Comparison of ENCODE assay signal across 21 cellular contexts in the genomic region with DNA sequence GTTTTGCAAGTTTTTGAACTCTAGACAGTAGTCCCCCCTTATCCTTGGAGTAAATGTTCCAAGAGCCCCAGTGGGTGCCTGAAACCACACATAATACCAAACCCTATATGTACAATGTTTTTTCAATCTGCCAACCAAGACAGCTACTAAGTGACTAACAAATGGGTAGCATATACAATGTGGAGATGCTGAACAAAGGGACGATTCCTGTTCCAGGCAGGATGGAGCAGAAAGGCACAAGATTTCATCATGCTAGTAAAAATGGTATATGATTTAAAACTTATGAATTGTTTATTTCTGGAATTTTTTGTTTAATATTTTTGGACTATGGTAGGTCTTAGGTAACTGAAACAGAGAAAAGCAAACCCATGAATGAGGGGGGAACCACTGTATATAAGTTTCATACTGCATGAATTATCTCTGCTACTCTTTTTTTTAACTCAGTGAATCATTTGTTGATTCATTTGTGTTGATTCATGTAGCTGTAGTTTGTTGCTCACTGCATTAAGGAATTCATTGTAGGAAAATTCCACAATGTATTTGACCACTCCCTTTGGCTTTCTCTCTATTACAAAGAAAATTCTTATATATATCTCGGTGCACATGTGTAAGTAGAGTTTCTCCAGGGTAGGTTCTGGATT. TPM values are rescaled to one million over a fixed set of nuclear protein-coding genes. Genes with fewer than 3 reads are reported as not detected.
DNase-seq lines count a peak whose midpoint lies in the region; TF ChIP-seq lines count a peak whose summit lies in the region.
"Had no signal": no experiment of that assay in that cellular context is flagged by ENCODE, and none has a peak within 500 bp of the region (broad histone marks: within the 10 kb centered on the region; RNA-seq: fewer than 3 reads in every experiment).

No MANE protein-coding gene starts in this region.

- no peak overlapping the region for H3K4me3 ChIP-seq in foreskin fibroblast (ENCODE audit: low read depth in 1 of 2, low read length in 2 of 2)
- H3K4me3 ChIP-seq: GM12878, psoas muscle had no signal

- peak; percentile 80 for DNase-seq in AG08395 (ENCODE audit: low spot score)
- DNase-seq in HT1080 (ENCODE audit: low read depth) = peak; percentile 45
- peak; percentile 40 for DNase-seq in amniotic stem cell (lab: John Stamatoyannopoulos, UW)
- peak; percentile 48 to 72 for DNase-seq in foreskin fibroblast
- no peak for DNase-seq in effector CD8-positive, alpha-beta T cell (lab: John Stamatoyannopoulos, UW)
- no peak for DNase-seq in NCI-H1694 (lab: John Stamatoyannopoulos, UW)
- DNase-seq in activated CD8-positive, alpha-beta memory T cell treated with anti-CD3 and anti-CD28 coated beads, Interleukin-2, amount 50 U/mL, for 48 hours = no peak
- no peak for DNase-seq in NCI-H82 treated with DMSO at 0.1 percent for 48 hours (lab: John Stamatoyannopoulos, UW; ENCODE audit: unreplicated experiment)
- DNase-seq: activated CD4-positive, alpha-beta T cell treated with anti-CD3 and anti-CD28 coated beads, Interleukin-2, amount 50 U/mL, for 4 hours; activated naive CD8-positive, alpha-beta T cell treated with anti-CD3 and anti-CD28 coated beads, Interleukin-2, amount 10 ng/mL, durations not matched to agents 7 days and 5 days; activated T-cell treated with anti-CD3 and anti-CD28 coated beads, Interleukin-2, amount 50 U/mL, for 48 hours; caudate nucleus; effector memory CD4-positive, alpha-beta T cell; natural killer cell; NCI-H187; NCI-H526; OCI-M1; psoas muscle; stimulated activated CD4-positive, alpha-beta T cell treated with anti-CD3 and anti-CD28 coated beads, Interleukin-15, amount 100 ng/mL, for 24 hours; stimulated activated naive CD8-positive, alpha-beta T cell treated with anti-CD3 and anti-CD28 coated beads, Interleukin-15, Interleukin-2, amounts not matched to agents 100 U/mL and 50 U/mL, for 24 hours had no signal

- TF ChIP-seq CTCF in foreskin fibroblast (IDR thresholded peaks at IDR 0.05; ENCODE audit: low read depth, low read length) = no peak

RNA-seq across cellular contexts. Expression of a gene that starts 21.9 kb away (rescaled TPM):
- 102 and 112 TPM in 2 replicates for total RNA-seq in HT1080 (2014; rRNA removed; shearing (Covaris generic))
- polyA plus RNA-seq in HT1080 (2015; cell fraction: cytosol; rRNA removed) = 62.2 and 71.6 TPM in 2 replicates
- 87.5 and 105 TPM in 2 replicates for polyA plus RNA-seq in HT1080 (2015; cell fraction: nucleus; rRNA removed)

Comparison
In these comparisons a context has a peak if more than half of its experiments do, and no peak if none do; other contexts are left out.
1. DNase-seq: peak in AG08395 (single experiment), HT1080 (single experiment), amniotic stem cell (single experiment) and foreskin fibroblast (2 of 2); none in effector CD8-positive, alpha-beta T cell (single experiment), NCI-H1694 (single experiment), activated CD8-positive, alpha-beta memory T cell treated with anti-CD3 and anti-CD28 coated beads, Interleukin-2, amount 50 U/mL, for 48 hours (single experiment) and NCI-H82 treated with DMSO at 0.1 percent for 48 hours (single experiment).